In the genomic region with DNA sequence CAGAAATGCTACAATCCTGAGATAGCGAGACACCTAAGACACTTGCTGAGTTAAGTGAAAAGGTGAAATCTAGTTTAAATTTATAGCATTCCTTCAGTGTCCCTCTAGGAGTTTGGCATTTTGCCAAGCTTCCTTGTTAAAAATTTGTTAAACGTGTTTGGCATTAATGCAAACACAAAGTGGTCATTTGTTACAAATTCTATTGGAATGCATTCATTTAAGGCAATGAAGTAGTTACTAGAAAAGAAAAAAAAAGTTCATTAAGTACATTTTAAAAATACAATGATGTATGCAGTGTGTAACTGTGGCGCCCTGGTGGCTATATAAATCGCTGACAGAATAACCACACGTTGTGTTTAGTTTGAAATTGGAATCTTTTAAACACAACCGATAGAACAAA, we compare ENCODE assay signal across 22 cellular contexts. TPM values are rescaled to one million over a fixed set of nuclear protein-coding genes. Genes with fewer than 3 reads are reported as not detected.
DNase-seq lines count a peak whose midpoint lies in the region; ATAC-seq and TF ChIP-seq lines count a peak whose summit lies in the region.
"Had no signal": no experiment of that assay in that cellular context is flagged by ENCODE, and none has a peak within 500 bp of the region (broad histone marks: within the 10 kb centered on the region; RNA-seq: fewer than 3 reads in every experiment).

No MANE protein-coding gene starts in this region.

- H3K27ac Mint-ChIP-seq in naive thymus-derived CD4-positive, alpha-beta T cell: no peak overlapping the region
- H3K27ac Mint-ChIP-seq: activated CD8-positive, alpha-beta memory T cell treated with anti-CD3 and anti-CD28 coated beads, Interleukin-2, amount 10 ng/mL, durations not matched to agents 7 days and 5 days; natural killer cell treated with Interleukin-12 subunit alpha and Interleukin-12 subunit beta and Interleukin-15 and Interleukin-18, amount 100 ng/mL, for 72 hours had no signal

- CTCF ChIA-PET in RWPE1 (lab: Yijun Ruan, JAX): no interaction called here
- CTCF ChIA-PET in naive thymus-derived CD4-positive, alpha-beta T cell (lab: Charles Lee): no interaction called here

- POLR2A ChIA-PET in RWPE1 (lab: Yijun Ruan, JAX; ENCODE audit: low non-redundant PET): no interaction called here
- POLR2A ChIA-PET in naive thymus-derived CD4-positive, alpha-beta T cell (lab: Charles Lee): no interaction called here

- no peaks in the 10 kb centered on the region for H3K36me3 Mint-ChIP-seq in naive thymus-derived CD4-positive, alpha-beta T cell
- H3K36me3 Mint-ChIP-seq: activated CD8-positive, alpha-beta memory T cell treated with anti-CD3 and anti-CD28 coated beads, Interleukin-2, amount 10 ng/mL, durations not matched to agents 7 days and 5 days; natural killer cell treated with Interleukin-12 subunit alpha and Interleukin-12 subunit beta and Interleukin-15 and Interleukin-18, amount 100 ng/mL, for 72 hours had no signal

- peaks cover 0 to 15% (median 0%) of the 10 kb centered on the region in 7 donors for H3K4me1 Mint-ChIP-seq in naive thymus-derived CD4-positive, alpha-beta T cell
- H3K4me1 Mint-ChIP-seq: activated CD8-positive, alpha-beta memory T cell treated with anti-CD3 and anti-CD28 coated beads, Interleukin-2, amount 10 ng/mL, durations not matched to agents 7 days and 5 days had no signal

- no peak overlapping the region for H3K4me3 Mint-ChIP-seq in naive thymus-derived CD4-positive, alpha-beta T cell
- H3K4me3 Mint-ChIP-seq: activated CD8-positive, alpha-beta memory T cell treated with anti-CD3 and anti-CD28 coated beads, Interleukin-2, amount 10 ng/mL, durations not matched to agents 7 days and 5 days; natural killer cell treated with Interleukin-12 subunit alpha and Interleukin-12 subunit beta and Interleukin-15 and Interleukin-18, amount 100 ng/mL, for 72 hours had no signal

- intact Hi-C loops in naive thymus-derived CD4-positive, alpha-beta T cell (cut with micrococcal nuclease): no loop called here

- H3K27me3 ChIP-seq in naive thymus-derived CD4-positive, alpha-beta T cell (ENCODE audit: control insufficient read depth in 2 of 2, insufficient read depth in 2 of 2, low read length in 2 of 2): no peaks in the 10 kb centered on the region
- H3K27me3 ChIP-seq: BE2C had no signal

- no peaks in the 10 kb centered on the region for H3K4me1 ChIP-seq in naive thymus-derived CD4-positive, alpha-beta T cell (ENCODE audit: control insufficient read depth in 2 of 2, insufficient read depth in 2 of 2, low read length in 2 of 2)
- H3K4me1 ChIP-seq: BE2C, transverse colon had no signal

- ATAC-seq in naive thymus-derived CD4-positive, alpha-beta T cell: no peak
- ATAC-seq: activated CD8-positive, alpha-beta memory T cell treated with anti-CD3 and anti-CD28 coated beads, Interleukin-2, amount 10 ng/mL, durations not matched to agents 7 days and 5 days; natural killer cell treated with Interleukin-12 subunit alpha and Interleukin-12 subunit beta and Interleukin-15 and Interleukin-18, amount 100 ng/mL, for 72 hours; Panc1; stimulated activated naive CD8-positive, alpha-beta T cell treated with anti-CD3 and anti-CD28 coated beads, Interleukin-15, Interleukin-2, amounts not matched to agents 100 U/mL and 50 U/mL, for 24 hours had no signal

- peaks cover 0 to 2% (median 0%) of the 10 kb centered on the region in 5 donors for H3K27me3 Mint-ChIP-seq in naive thymus-derived CD4-positive, alpha-beta T cell
- H3K27me3 Mint-ChIP-seq: activated CD8-positive, alpha-beta memory T cell treated with anti-CD3 and anti-CD28 coated beads, Interleukin-2, amount 10 ng/mL, durations not matched to agents 7 days and 5 days had no signal

- H3K4me3 ChIP-seq in epithelial cell of proximal tubule (ENCODE audit: low read depth, low read length): no peak overlapping the region
- H3K4me3 ChIP-seq in naive thymus-derived CD4-positive, alpha-beta T cell (ENCODE audit: low read length): no peak overlapping the region
- H3K4me3 ChIP-seq: skin epidermis, transverse colon had no signal

- DNase-seq in DMS 273 (lab: John Stamatoyannopoulos, UW; ENCODE audit: unreplicated experiment) (peak; percentile 4), DMS 273 treated with DMSO at 0.1 percent for 48 hours (lab: John Stamatoyannopoulos, UW) (no peak), RWPE1 (ENCODE audit: low spot score) (peak; percentile 15), epithelial cell of proximal tubule (ENCODE audit: low read depth) (peak; percentile 58), renal cortical epithelial cell (ENCODE audit: low read depth) (peak; percentile 96), NCI-H2171 (lab: John Stamatoyannopoulos, UW) (no peak), NCI-H524 treated with DMSO at 0.1 percent for 48 hours (lab: John Stamatoyannopoulos, UW) (no peak)
- DNase-seq in naive thymus-derived CD4-positive, alpha-beta T cell: no peak
- DNase-seq: activated CD4-positive, alpha-beta T cell treated with anti-CD3 and anti-CD28 coated beads for 48 hours; activated CD8-positive, alpha-beta memory T cell treated with anti-CD3 and anti-CD28 coated beads, Interleukin-2, amount 10 ng/mL, durations not matched to agents 7 days and 5 days; BE2C; caudate nucleus; COR-L47; effector CD4-positive, alpha-beta T cell; hippocampal formation; NCI-H1436 treated with DMSO at 0.1 percent for 48 hours; stimulated activated naive CD8-positive, alpha-beta T cell treated with anti-CD3 and anti-CD28 coated beads, Interleukin-15, Interleukin-2, amounts not matched to agents 100 U/mL and 50 U/mL, for 24 hours; transverse colon had no signal

- no peaks in the 10 kb centered on the region for H3K9me3 ChIP-seq in naive thymus-derived CD4-positive, alpha-beta T cell (ENCODE audit: control insufficient read depth in 2 of 3, low read length in 3 of 3)
- H3K9me3 ChIP-seq: BE2C, transverse colon had no signal

- H3K36me3 ChIP-seq in naive thymus-derived CD4-positive, alpha-beta T cell (ENCODE audit: control insufficient read depth in 2 of 3, insufficient read depth in 3 of 3, low read length in 3 of 3): no peaks in the 10 kb centered on the region
- H3K36me3 ChIP-seq: BE2C, transverse colon had no signal

- no peak overlapping the region for H3K27ac ChIP-seq in RWPE1
- no peak overlapping the region for H3K27ac ChIP-seq in naive thymus-derived CD4-positive, alpha-beta T cell (ENCODE audit: low read depth, low read length)
- H3K27ac ChIP-seq: 22Rv1, skin epidermis, transverse colon had no signal

- no peaks in the 10 kb centered on the region for H3K9me3 Mint-ChIP-seq in naive thymus-derived CD4-positive, alpha-beta T cell
- H3K9me3 Mint-ChIP-seq: natural killer cell treated with Interleukin-12 subunit alpha and Interleukin-12 subunit beta and Interleukin-15 and Interleukin-18, amount 100 ng/mL, for 72 hours had no signal

- no peak for TF ChIP-seq CTCF in RWPE1 (conservative IDR thresholded peaks at IDR 0.05; ENCODE audit: low read depth)
- no peak for TF ChIP-seq CTCF in epithelial cell of proximal tubule (conservative IDR thresholded peaks at IDR 0.05; ENCODE audit: low read depth, low read length)

RNA-seq across cellular contexts. Expression of gene WNT5A, which starts 31.3 kb away (rescaled TPM):
- total RNA-seq in epithelial cell of proximal tubule: 4.4 and 12.5 TPM in 2 replicates
- total RNA-seq in renal cortical epithelial cell: 20.5 and 32.2 TPM in 2 replicates
- under 1 TPM in 1 of 5 experiments, not detected in 4; 0.36 TPM for total RNA-seq in naive thymus-derived CD4-positive, alpha-beta T cell
- polyA plus RNA-seq in naive thymus-derived CD4-positive, alpha-beta T cell: not detected
- total RNA-seq: natural killer cell treated with Interleukin-12 subunit alpha and Interleukin-12 subunit beta and Interleukin-15 and Interleukin-18, amount 100 ng/mL, for 72 hours had no signal

Comparison
In these comparisons a context has a peak if more than half of its experiments do, and no peak if none do; other contexts are left out.
1. DNase-seq: peak in DMS 273 (single experiment), RWPE1 (single experiment), epithelial cell of proximal tubule (single experiment) and renal cortical epithelial cell (single experiment); none in DMS 273 treated with DMSO at 0.1 percent for 48 hours (single experiment), NCI-H2171 (single experiment), NCI-H524 treated with DMSO at 0.1 percent for 48 hours (single experiment) and naive thymus-derived CD4-positive, alpha-beta T cell (0 of 9).